In the genomic region with DNA sequence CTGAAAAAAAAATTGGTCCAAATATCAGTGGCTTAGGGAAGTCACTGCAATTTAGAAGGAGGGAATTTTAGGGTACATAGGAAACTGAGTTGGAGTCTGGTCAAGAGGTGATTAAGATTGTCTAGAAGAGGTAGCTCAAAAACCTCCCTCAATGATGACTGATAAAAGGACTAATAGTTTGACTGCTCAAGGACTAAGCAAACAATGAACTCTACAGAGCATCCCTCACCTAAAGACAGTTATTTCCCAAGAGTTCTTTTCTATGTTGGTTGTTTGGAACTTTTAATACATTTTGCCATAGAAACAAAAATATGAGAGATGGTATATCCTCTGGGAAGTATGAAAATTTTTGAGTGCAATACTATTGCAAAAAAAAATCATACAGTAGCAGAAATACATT, we compare ENCODE assay signal across 30 cellular contexts. TPM values are rescaled to one million over a fixed set of nuclear protein-coding genes. Genes with fewer than 3 reads are reported as not detected.
"Had no signal": no experiment of that assay in that cellular context is flagged by ENCODE, and none has a peak within 500 bp of the region (broad histone marks: within the 10 kb centered on the region; RNA-seq: fewer than 3 reads in every experiment).

No MANE protein-coding gene starts in this region.

- H3K4me1 ChIP-seq: parathyroid adenoma, spleen, suprapubic skin, testis, transverse colon, upper lobe of right lung, uterus had no signal

- H3K9me3 ChIP-seq: neutrophil, psoas muscle, spleen, suprapubic skin, testis, transverse colon, upper lobe of right lung, uterus had no signal

- H3K4me3 ChIP-seq: psoas muscle, skin epidermis, smooth muscle cell, spleen, suprapubic skin, testis, tibial artery, transverse colon, upper lobe of right lung, uterus had no signal

- H3K27me3 ChIP-seq: neutrophil, suprapubic skin, testis, tibial artery, transverse colon, upper lobe of right lung, uterus had no signal

- DNase-seq: naive thymus-derived CD8-positive, alpha-beta T cell; nephron progenitor cell; nucleus accumbens; posterior cingulate gyrus; psoas muscle; right cardiac atrium; spleen; stimulated activated CD4-positive, alpha-beta T cell treated with anti-CD3 and anti-CD28 coated beads, Interleukin-12 subunit alpha, Interleukin-12 subunit beta, amount 100 ng/mL, for 4 hours; stimulated activated CD4-positive, alpha-beta T cell treated with anti-CD3 and anti-CD28 coated beads, Interleukin-1b, Interleukin-23, amount 100 ng/mL, for 48 hours; stimulated activated CD4-positive, alpha-beta T cell treated with anti-CD3 and anti-CD28 coated beads, Interleukin-4, amount 100 ng/mL, for 1 hour; stimulated activated CD4-positive, alpha-beta T cell treated with anti-CD3 and anti-CD28 coated beads, Interleukin-4, amount 100 ng/mL, for 4 hours; stimulated activated CD8-positive, alpha-beta memory T cell treated with anti-CD3 and anti-CD28 coated beads, Interleukin-4, amount 100 ng/mL, for 48 hours; stimulated activated naive CD4-positive, alpha-beta T cell; stimulated activated naive CD8-positive, alpha-beta T cell treated with anti-CD3 and anti-CD28 coated beads, Interleukin-15, amount 100 ng/mL, for 72 hours; stimulated activated naive CD8-positive, alpha-beta T cell treated with anti-CD3 and anti-CD28 coated beads, Interleukin-15, Interleukin-2, amounts not matched to agents 100 U/mL and 50 U/mL, for 24 hours; substantia nigra; testis; tibial artery; transverse colon; upper lobe of right lung; uterus had no signal

- ATAC-seq: naive thymus-derived CD8-positive, alpha-beta T cell; natural killer cell treated with Interleukin-12 subunit alpha and Interleukin-12 subunit beta and Interleukin-15 and Interleukin-18, amount 100 ng/mL, for 72 hours; psoas muscle; right cardiac atrium; sciatic nerve; stimulated activated memory B cell treated with anti-CD40 and anti-IgM and Interleukin-4, amounts not matched to agents 10 μg/mL and 1 μg/mL and 100 μg/mL, for 72 hours; stimulated activated naive CD8-positive, alpha-beta T cell treated with anti-CD3 and anti-CD28 coated beads, Interleukin-15, amount 100 ng/mL, for 72 hours; stimulated activated naive CD8-positive, alpha-beta T cell treated with anti-CD3 and anti-CD28 coated beads, Interleukin-15, Interleukin-2, amounts not matched to agents 100 U/mL and 50 U/mL, for 24 hours; upper lobe of right lung had no signal

- H3K27ac ChIP-seq: neutrophil, parathyroid adenoma, psoas muscle, skin epidermis, spleen, suprapubic skin, testis, tibial artery, transverse colon, upper lobe of right lung, uterus had no signal

- H3K36me3 ChIP-seq: neutrophil, spleen, suprapubic skin, tibial artery, transverse colon, upper lobe of right lung, uterus had no signal

- H3K9ac ChIP-seq: parathyroid adenoma had no signal

RNA-seq across cellular contexts. Expression of a gene that starts 35.7 kb away (rescaled TPM):
- total RNA-seq: naive thymus-derived CD8-positive, alpha-beta T cell; natural killer cell treated with Interleukin-12 subunit alpha and Interleukin-12 subunit beta and Interleukin-15 and Interleukin-18, amount 100 ng/mL, for 72 hours; osteocyte; smooth muscle cell had no signal
- polyA plus RNA-seq: naive thymus-derived CD8-positive, alpha-beta T cell had no signal
